ENCODE assay signal across 26 cellular contexts in the genomic region with DNA sequence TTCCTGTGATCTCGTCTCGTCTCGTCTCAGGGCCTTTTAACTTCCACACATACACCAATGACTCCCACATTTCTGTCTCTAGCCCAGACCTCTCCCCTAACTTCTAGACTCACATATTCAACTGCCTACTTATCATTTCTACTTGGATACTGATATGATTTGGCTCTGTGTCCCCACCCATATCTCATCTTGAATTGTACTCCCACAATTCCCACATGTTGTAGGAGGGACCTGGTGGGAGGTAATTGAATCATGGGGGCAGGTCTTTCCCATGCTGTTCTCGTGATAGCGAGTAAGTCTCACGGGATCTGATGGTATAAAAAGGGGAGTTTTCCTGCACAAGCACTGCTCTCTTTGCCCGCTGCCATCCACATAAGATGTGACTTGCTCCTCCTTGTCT. TPM values are rescaled to one million over a fixed set of nuclear protein-coding genes. Genes with fewer than 3 reads are reported as not detected.
DNase-seq lines count a peak whose midpoint lies in the region; ATAC-seq and FAIRE-seq lines count a peak whose summit lies in the region.
"Had no signal": no experiment of that assay in that cellular context is flagged by ENCODE, and none has a peak within 500 bp of the region (broad histone marks: within the 10 kb centered on the region; RNA-seq: fewer than 3 reads in every experiment).

No MANE protein-coding gene starts in this region.

- no peak overlapping the region for H3K4me3 Mint-ChIP-seq in memory B cell
- H3K4me3 Mint-ChIP-seq: CD14-positive monocyte; CD4-positive, alpha-beta memory T cell; CD4-positive, CD25-positive, alpha-beta regulatory T cell; CD8-positive, alpha-beta memory T cell had no signal

- peak overlapping the region; percentile 48 for H3K4me2 ChIP-seq in Karpas-422 (ENCODE audit: low read depth, low read length, poor library complexity, severe bottlenecking)
- H3K4me2 ChIP-seq: BLaER1 had no signal

- H3K4me1 ChIP-seq in Karpas-422 (ENCODE audit: low read length) = peaks cover 68% of the 10 kb centered on the region
- H3K4me1 ChIP-seq: BE2C had no signal

- no peaks in the 10 kb centered on the region for H4K20me1 ChIP-seq in Karpas-422 (ENCODE audit: insufficient read depth, low read depth, low read length)

- no peaks in the 10 kb centered on the region for H3K9me3 Mint-ChIP-seq in memory B cell
- H3K9me3 Mint-ChIP-seq: CD14-positive monocyte; CD8-positive, alpha-beta memory T cell had no signal

- H3K27me3 Mint-ChIP-seq in memory B cell = no peaks in the 10 kb centered on the region
- H3K27me3 Mint-ChIP-seq: CD4-positive, alpha-beta memory T cell; CD4-positive, CD25-positive, alpha-beta regulatory T cell had no signal

- ATAC-seq in memory B cell (ENCODE audit: low read depth) (no peak), HG02678 (IDR thresholded peaks at IDR 0.05; ENCODE audit: unreplicated experiment) (no peak), GM18517 (IDR thresholded peaks at IDR 0.05; ENCODE audit: unreplicated experiment) (no peak)
- ATAC-seq: GM12878 had no signal

- peak overlapping the region; percentile 45 for H3K27ac Mint-ChIP-seq in memory B cell
- H3K27ac Mint-ChIP-seq: CD4-positive, alpha-beta memory T cell; CD4-positive, CD25-positive, alpha-beta regulatory T cell; CD8-positive, alpha-beta memory T cell had no signal

- peak overlapping the region; percentile 89 for H3K27ac ChIP-seq in Karpas-422 (ENCODE audit: low read length)
- H3K27ac ChIP-seq: BLaER1 had no signal

- H3K9me2 ChIP-seq in Karpas-422 (replicated peaks; ENCODE audit: insufficient read depth, low read length) = no peaks in the 10 kb centered on the region

- H3K79me2 ChIP-seq in Karpas-422 (ENCODE audit: low read length) = peaks cover 77% of the 10 kb centered on the region

- peaks cover 11% of the 10 kb centered on the region for H3K36me3 Mint-ChIP-seq in memory B cell

- no peaks in the 10 kb centered on the region for H3K36me3 ChIP-seq in Karpas-422 (ENCODE audit: insufficient read depth, low read length)
- H3K36me3 ChIP-seq: BE2C had no signal

- H3K4me1 Mint-ChIP-seq in memory B cell = peaks cover 9% of the 10 kb centered on the region

- no peak for DNase-seq in GM18507 (ENCODE audit: extremely low spot score, insufficient read length, low read depth)
- no peak for DNase-seq in Karpas-422
- DNase-seq in memory B cell (ENCODE audit: low spot score in 2 of 2) = no peak
- DNase-seq in stimulated activated CD4-positive, alpha-beta T cell treated with anti-CD3 and anti-CD28 coated beads, Interleukin-2, amount 100 ng/mL, for 24 hours = no peak
- no peak for DNase-seq in NCI-H526 (lab: John Stamatoyannopoulos, UW)
- DNase-seq: 8988T; ACHN; BE2C; C1 segment of cervical spinal cord; CD4-positive, alpha-beta memory T cell; CD4-positive, CD25-positive, alpha-beta regulatory T cell; CD8-positive, alpha-beta memory T cell; COR-L47; DMS 273 treated with DMSO at 0.1 percent for 48 hours; DMS153; DMS79; DND-41; EL; GDM1 had no signal

- H3K9me3 ChIP-seq in Karpas-422 (ENCODE audit: low read length) = no peaks in the 10 kb centered on the region
- H3K9me3 ChIP-seq: BE2C had no signal

- H3K27me3 ChIP-seq in Karpas-422 (ENCODE audit: low read length) = no peaks in the 10 kb centered on the region
- H3K27me3 ChIP-seq: BE2C had no signal

- peak overlapping the region; percentile 32; the same call in 1 of the 2 replicates for H3K9ac ChIP-seq in Karpas-422 (ENCODE audit: low read length)
- H3K9ac ChIP-seq: BLaER1 had no signal

- FAIRE-seq in GM18507 (lab: Jason Lieb, UNC) = peak; percentile 35
- FAIRE-seq: A204.1, GM19239 had no signal

- H3K4me3 ChIP-seq in Karpas-422 (ENCODE audit: low read length) = no peak overlapping the region
- H3K4me3 ChIP-seq: BLaER1, GM12878 had no signal

- H2AFZ ChIP-seq in Karpas-422 (ENCODE audit: low read length) = no peak overlapping the region

RNA-seq across cellular contexts. Expression of a gene that starts 8.9 kb away (rescaled TPM):
- 50.7 and 75.4 TPM in 2 replicates for total RNA-seq in Karpas-422 (2014; rRNA removed; shearing (Covaris generic); ENCODE audit: low replicate concordance)
